Comparison of ENCODE assay signal across 1 cellular context in the genomic region with DNA sequence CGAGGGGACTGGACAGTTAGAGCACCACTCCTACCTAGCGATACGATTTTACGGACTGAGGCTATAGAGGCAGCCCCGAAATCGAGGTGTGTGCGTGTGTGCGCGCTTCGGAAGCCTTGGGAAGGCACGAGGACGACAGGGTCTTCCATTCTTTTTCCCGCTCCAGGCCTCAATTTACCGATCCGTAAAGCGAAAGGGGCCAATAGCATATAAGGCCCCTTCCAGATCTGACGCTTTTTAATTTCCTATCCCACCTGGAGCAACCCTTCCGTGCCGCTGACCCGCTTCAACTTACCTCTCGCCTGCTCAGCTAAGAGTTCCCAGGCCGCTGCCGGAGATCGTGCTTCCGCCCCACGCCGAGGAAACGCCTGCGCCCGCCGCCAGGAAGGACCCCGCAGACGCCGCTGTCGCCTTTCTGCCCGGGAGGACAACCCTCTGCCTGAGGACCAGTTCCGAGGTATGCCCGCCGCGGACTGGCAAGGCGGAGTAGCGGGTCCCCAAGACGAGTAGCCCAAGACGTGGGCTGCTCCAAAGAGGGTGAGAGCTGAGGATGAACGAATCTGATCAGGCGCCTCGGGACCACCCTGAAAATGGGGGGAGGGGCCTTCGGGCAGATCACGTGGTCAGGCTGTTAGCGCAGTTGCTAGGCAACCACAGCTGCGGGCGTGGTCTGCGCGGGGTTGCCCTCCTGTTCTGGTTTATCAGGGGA.
TF ChIP-seq lines count a peak whose summit lies in the region.

EFTUD2 (minus strand) TSS at position 372 of the 709 bp plus-strand sequence. CDS start 4,924 bp downstream, outside the sequence.

TF ChIP-seq in HepG2, 621 proteins besides CTCF, POLR2A, EP300 and RAD21 (continued from another document and continues in another):
- TF ChIP-seq BHLHE40 (IDR thresholded peaks at IDR 0.05; ENCODE audit: low read length) (no peak; the same call in none of the 2 replicates), MED1 (CRISPR knock-in tag; IDR thresholded peaks at IDR 0.05) (peak; percentile 79), ATAD3A (CRISPR knock-in tag; IDR thresholded peaks at IDR 0.05) (no peak), ZNF414 (CRISPR knock-in tag; IDR thresholded peaks at IDR 0.05) (peak; percentile 93; the same call in 1 of the 2 replicates), ZNF510 (CRISPR knock-in tag; IDR thresholded peaks at IDR 0.05; ENCODE audit: low read depth) (no peak; the same call in none of the 2 replicates), HOXA3 (CRISPR knock-in tag; IDR thresholded peaks at IDR 0.05) (peak; percentile 99), SRSF4 (IDR thresholded peaks at IDR 0.05; ENCODE audit: low read depth, low read length, poor library complexity, severe bottlenecking) (no peak), MEF2D (CRISPR knock-in tag; IDR thresholded peaks at IDR 0.05) (peak; percentile 82), ZNF776 (CRISPR knock-in tag; IDR thresholded peaks at IDR 0.05) (0 out of 2 replicates have a peak, but pooled peaks have one; percentile 43), ZNF784 (CRISPR knock-in tag; IDR thresholded peaks at IDR 0.05; ENCODE audit: borderline replicate concordance) (peak; percentile 98), CREBL2 (CRISPR knock-in tag; IDR thresholded peaks at IDR 0.05; ENCODE audit: borderline replicate concordance) (peak; percentile 64; the same call in 1 of the 2 replicates), MIER2 (CRISPR knock-in tag; IDR thresholded peaks at IDR 0.05) (peak; percentile 82; the same call in 1 of the 2 replicates), ZNF768 (CRISPR knock-in tag; IDR thresholded peaks at IDR 0.05) (peak; percentile 88), TBX3 (IDR thresholded peaks at IDR 0.05; ENCODE audit: borderline replicate concordance) (peak; percentile 77), ZNF124 (CRISPR knock-in tag; IDR thresholded peaks at IDR 0.05) (peak; percentile 94; the same call in 1 of the 2 replicates), ZNF253 (CRISPR knock-in tag; IDR thresholded peaks at IDR 0.05; ENCODE audit: borderline replicate concordance) (no peak), ZNF780A (CRISPR knock-in tag; IDR thresholded peaks at IDR 0.05) (peak; percentile 93), ZNF274 (CRISPR knock-in tag; IDR thresholded peaks at IDR 0.05) (peak; percentile 90), ZSCAN25 (CRISPR knock-in tag; IDR thresholded peaks at IDR 0.05) (peak; percentile 73; the same call in 1 of the 2 replicates), SMC3 (IDR thresholded peaks at IDR 0.05; ENCODE audit: low read length) (no peak; the same call in 1 of the 2 replicates), ZNF567 (CRISPR knock-in tag; IDR thresholded peaks at IDR 0.05; ENCODE audit: borderline replicate concordance) (peak; percentile 94; the same call in 1 of the 2 replicates), DR1 (CRISPR knock-in tag; IDR thresholded peaks at IDR 0.05) (peak; percentile 72), ZNF362 (CRISPR knock-in tag; IDR thresholded peaks at IDR 0.05; ENCODE audit: borderline replicate concordance) (peak; percentile 69; the same call in 1 of the 2 replicates), MEIS1 (CRISPR knock-in tag; IDR thresholded peaks at IDR 0.05; ENCODE audit: borderline replicate concordance) (peak; percentile 98), ZNF484 (CRISPR knock-in tag; IDR thresholded peaks at IDR 0.05; ENCODE audit: borderline replicate concordance, low read depth) (no peak), FOXO4 (CRISPR knock-in tag; conservative IDR thresholded peaks at IDR 0.05) (peak; percentile 88; the same call in 1 of the 2 replicates), HMGXB4 (CRISPR knock-in tag; IDR thresholded peaks at IDR 0.05; ENCODE audit: borderline replicate concordance in 1 of 2, low read depth in 1 of 2) (peak; percentile 94 to 97), ZNF569 (CRISPR knock-in tag; IDR thresholded peaks at IDR 0.05; ENCODE audit: borderline replicate concordance) (no peak), KLF16 (CRISPR knock-in tag; IDR thresholded peaks at IDR 0.05) (peak in 1 of 2 experiments; percentile 97; a peak in 2 of 4 replicates), GLI4 (CRISPR knock-in tag; IDR thresholded peaks at IDR 0.05; ENCODE audit: borderline replicate concordance) (peak; percentile 93; the same call in 1 of the 2 replicates), ZC3H4 (CRISPR knock-in tag; IDR thresholded peaks at IDR 0.05; ENCODE audit: borderline replicate concordance) (no peak), HES4 (CRISPR knock-in tag; IDR thresholded peaks at IDR 0.05; ENCODE audit: borderline replicate concordance) (peak; percentile 78; the same call in 1 of the 2 replicates), MTF1 (CRISPR knock-in tag; IDR thresholded peaks at IDR 0.05) (no peak), BATF2 (CRISPR knock-in tag; IDR thresholded peaks at IDR 0.05) (peak; percentile 61), ZBTB2 (CRISPR knock-in tag; IDR thresholded peaks at IDR 0.05; ENCODE audit: low read depth) (peak; percentile 90), FOXC1 (CRISPR knock-in tag; IDR thresholded peaks at IDR 0.05; ENCODE audit: borderline replicate concordance) (peak; percentile 97), KDM3A (CRISPR knock-in tag; IDR thresholded peaks at IDR 0.05; ENCODE audit: low read depth) (peak; percentile 92), BCL6 (CRISPR knock-in tag; IDR thresholded peaks at IDR 0.05) (peak; percentile 64), ZBTB26 (CRISPR knock-in tag; IDR thresholded peaks at IDR 0.05; ENCODE audit: borderline replicate concordance) (peak; percentile 92), MAFF (IDR thresholded peaks at IDR 0.05; ENCODE audit: low read depth, low read length) (peak; percentile 7; the same call in 1 of the 2 replicates), ZNF549 (CRISPR knock-in tag; IDR thresholded peaks at IDR 0.05) (no peak), RNF2 (conservative IDR thresholded peaks at IDR 0.05; ENCODE audit: low read depth) (peak; percentile 90; the same call in 1 of the 2 replicates), ARID2 (CRISPR knock-in tag; IDR thresholded peaks at IDR 0.05; ENCODE audit: borderline replicate concordance) (peak; percentile 95), HDAC2 (CRISPR knock-in tag; IDR thresholded peaks at IDR 0.05) (peak; percentile 92), XBP1 (CRISPR knock-in tag; IDR thresholded peaks at IDR 0.05) (no peak)
- TF ChIP-seq, protein P1, sequence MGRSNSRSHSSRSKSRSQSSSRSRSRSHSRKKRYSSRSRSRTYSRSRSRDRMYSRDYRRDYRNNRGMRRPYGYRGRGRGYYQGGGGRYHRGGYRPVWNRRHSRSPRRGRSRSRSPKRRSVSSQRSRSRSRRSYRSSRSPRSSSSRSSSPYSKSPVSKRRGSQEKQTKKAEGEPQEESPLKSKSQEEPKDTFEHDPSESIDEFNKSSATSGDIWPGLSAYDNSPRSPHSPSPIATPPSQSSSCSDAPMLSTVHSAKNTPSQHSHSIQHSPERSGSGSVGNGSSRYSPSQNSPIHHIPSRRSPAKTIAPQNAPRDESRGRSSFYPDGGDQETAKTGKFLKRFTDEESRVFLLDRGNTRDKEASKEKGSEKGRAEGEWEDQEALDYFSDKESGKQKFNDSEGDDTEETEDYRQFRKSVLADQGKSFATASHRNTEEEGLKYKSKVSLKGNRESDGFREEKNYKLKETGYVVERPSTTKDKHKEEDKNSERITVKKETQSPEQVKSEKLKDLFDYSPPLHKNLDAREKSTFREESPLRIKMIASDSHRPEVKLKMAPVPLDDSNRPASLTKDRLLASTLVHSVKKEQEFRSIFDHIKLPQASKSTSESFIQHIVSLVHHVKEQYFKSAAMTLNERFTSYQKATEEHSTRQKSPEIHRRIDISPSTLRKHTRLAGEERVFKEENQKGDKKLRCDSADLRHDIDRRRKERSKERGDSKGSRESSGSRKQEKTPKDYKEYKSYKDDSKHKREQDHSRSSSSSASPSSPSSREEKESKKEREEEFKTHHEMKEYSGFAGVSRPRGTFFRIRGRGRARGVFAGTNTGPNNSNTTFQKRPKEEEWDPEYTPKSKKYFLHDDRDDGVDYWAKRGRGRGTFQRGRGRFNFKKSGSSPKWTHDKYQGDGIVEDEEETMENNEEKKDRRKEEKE (IDR thresholded peaks at IDR 0.05): no peak
- TF ChIP-seq, protein P2, sequence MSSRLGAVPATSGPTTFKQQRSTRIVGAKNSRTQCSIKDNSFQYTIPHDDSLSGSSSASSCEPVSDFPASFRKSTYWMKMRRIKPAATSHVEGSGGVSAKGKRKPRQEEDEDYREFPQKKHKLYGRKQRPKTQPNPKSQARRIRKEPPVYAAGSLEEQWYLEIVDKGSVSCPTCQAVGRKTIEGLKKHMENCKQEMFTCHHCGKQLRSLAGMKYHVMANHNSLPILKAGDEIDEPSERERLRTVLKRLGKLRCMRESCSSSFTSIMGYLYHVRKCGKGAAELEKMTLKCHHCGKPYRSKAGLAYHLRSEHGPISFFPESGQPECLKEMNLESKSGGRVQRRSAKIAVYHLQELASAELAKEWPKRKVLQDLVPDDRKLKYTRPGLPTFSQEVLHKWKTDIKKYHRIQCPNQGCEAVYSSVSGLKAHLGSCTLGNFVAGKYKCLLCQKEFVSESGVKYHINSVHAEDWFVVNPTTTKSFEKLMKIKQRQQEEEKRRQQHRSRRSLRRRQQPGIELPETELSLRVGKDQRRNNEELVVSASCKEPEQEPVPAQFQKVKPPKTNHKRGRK (CRISPR knock-in tag; IDR thresholded peaks at IDR 0.05): 0 out of 2 replicates have a peak, but pooled peaks have one; percentile 44
